In genomic region chr3:143060906-143061305, GRCh38 we compare ENCODE assay signal across 8 cellular contexts. TPM values are rescaled to one million over a fixed set of nuclear protein-coding genes. Genes with fewer than 3 reads are reported as not detected.
A peak's percentile ranks its signal among the peaks of the same experiment; 100 is the strongest.
DNase-seq lines count a peak whose midpoint lies in the region; ATAC-seq and TF ChIP-seq lines count a peak whose summit lies in the region.

No MANE protein-coding gene starts in this region.

- H3K27ac ChIP-seq in ovary (no peak overlapping the region), left ventricle myocardium inferior (replicated peaks) (no peak overlapping the region)

- H3K27me3 ChIP-seq in ovary (no peaks in the 10 kb centered on the region), left ventricle myocardium inferior (ENCODE audit: low read depth) (no peaks in the 10 kb centered on the region)

- 91 to 97% (median 96%) methylated on average over 3 of the region's 3 CpGs for WGBS in ovary, 3 donors

- peak; percentile 98 for ATAC-seq in GM18870 (IDR thresholded peaks at IDR 0.05; ENCODE audit: unreplicated experiment)
- ATAC-seq in GM21737 (IDR thresholded peaks at IDR 0.05; ENCODE audit: unreplicated experiment), result peak; percentile 91
- peak; percentile 98 for ATAC-seq in HG03520 (IDR thresholded peaks at IDR 0.05; ENCODE audit: unreplicated experiment)
- ATAC-seq in left lobe of liver, result peak; percentile 71

- no peaks in the 10 kb centered on the region for H3K36me3 ChIP-seq in ovary
- H3K36me3 ChIP-seq in left ventricle myocardium inferior, result peaks cover 12% of the 10 kb centered on the region

- H3K4me3 ChIP-seq in ovary (no peak overlapping the region), left ventricle myocardium inferior (no peak overlapping the region)

- H3K4me1 ChIP-seq in ovary (ENCODE audit: insufficient read depth) (peaks cover 1% of the 10 kb centered on the region), left ventricle myocardium inferior (no peaks in the 10 kb centered on the region)

- no peak for TF ChIP-seq POLR2A in ovary (IDR thresholded peaks at IDR 0.05)

- DNase-seq in left lobe of liver (ENCODE audit: low spot score), result no peak
- no peak for DNase-seq in ovary
- DNase-seq in OCI-M2 (lab: John Stamatoyannopoulos, UW; ENCODE audit: unreplicated experiment), result no peak
- no peak for DNase-seq in left ventricle myocardium inferior
- no peak for DNase-seq in NCI-H510A treated with DMSO at 0.1 percent for 48 hours (lab: John Stamatoyannopoulos, UW)

- intact Hi-C loops in ovary (cut with DNase I) (no loop called here), left ventricle myocardium inferior (cut with micrococcal nuclease) (no loop called here)

- H3K9me3 ChIP-seq in ovary, result no peaks in the 10 kb centered on the region
- no peaks in the 10 kb centered on the region for H3K9me3 ChIP-seq in left ventricle myocardium inferior (replicated peaks)

- TF ChIP-seq CTCF in ovary (IDR thresholded peaks at IDR 0.05) (no peak), left ventricle myocardium inferior (IDR thresholded peaks at IDR 0.05; ENCODE audit: borderline replicate concordance) (no peak)

- TF ChIP-seq EP300 in ovary (IDR thresholded peaks at IDR 0.05), result no peak

RNA-seq across cellular contexts. Expression of gene CHST2, which starts 58.7 kb away (rescaled TPM):
- total RNA-seq in left lobe of liver, result 1.2 TPM
- total RNA-seq in ovary, result 1 to 10 TPM; 1.2 to 6.3 (median 4.5) TPM
- polyA plus RNA-seq in ovary, result 1 to 10 TPM; 5.8 to 8.0 TPM
- total RNA-seq in left ventricle myocardium inferior, result 1.8 TPM

RNA-seq across cellular contexts. Expression of gene U2SURP, which starts 59.5 kb away (rescaled TPM):
- total RNA-seq in left lobe of liver (25.6 TPM), ovary (100 to 1,000 TPM in 1 of 7 donors, 10 to 100 TPM in 6; 82.6 to 117 (median 98.0) TPM), left ventricle myocardium inferior (43.7 TPM)
- 10 to 100 TPM; 32.3 to 61.3 TPM for polyA plus RNA-seq in ovary
